Comparison of ENCODE assay signal across 1 cellular context in the genomic region with DNA sequence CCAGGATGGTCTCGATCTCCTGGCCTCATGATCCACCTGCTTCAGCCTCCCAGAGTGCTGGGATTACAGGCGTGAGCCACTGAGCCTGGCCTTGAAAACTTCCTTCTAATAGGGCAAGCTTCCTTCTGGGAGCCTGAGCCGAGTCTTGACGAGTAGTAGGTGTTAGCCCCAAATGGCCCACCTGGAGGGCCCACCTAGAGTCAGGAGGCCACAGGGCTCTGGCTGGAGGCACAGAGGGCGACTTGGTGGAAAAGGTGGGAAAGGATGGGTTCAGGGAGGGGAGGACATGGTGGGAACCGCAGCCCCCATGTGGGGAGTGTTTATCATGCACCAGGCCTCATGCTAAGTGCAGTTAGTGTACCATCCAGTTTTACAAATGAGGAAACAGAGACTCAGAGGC.
TF ChIP-seq lines count a peak whose summit lies in the region.

No MANE protein-coding gene starts in this region.

TF ChIP-seq in liver, 16 proteins besides CTCF, POLR2A, EP300 and RAD21 (continued from another document):
- TF ChIP-seq HNF4G (IDR thresholded peaks at IDR 0.05) = no peak
- no peak for TF ChIP-seq FOXA1 (IDR thresholded peaks at IDR 0.05)
- TF ChIP-seq TAF1 (conservative IDR thresholded peaks at IDR 0.05) = no peak
- TF ChIP-seq, protein P1, sequence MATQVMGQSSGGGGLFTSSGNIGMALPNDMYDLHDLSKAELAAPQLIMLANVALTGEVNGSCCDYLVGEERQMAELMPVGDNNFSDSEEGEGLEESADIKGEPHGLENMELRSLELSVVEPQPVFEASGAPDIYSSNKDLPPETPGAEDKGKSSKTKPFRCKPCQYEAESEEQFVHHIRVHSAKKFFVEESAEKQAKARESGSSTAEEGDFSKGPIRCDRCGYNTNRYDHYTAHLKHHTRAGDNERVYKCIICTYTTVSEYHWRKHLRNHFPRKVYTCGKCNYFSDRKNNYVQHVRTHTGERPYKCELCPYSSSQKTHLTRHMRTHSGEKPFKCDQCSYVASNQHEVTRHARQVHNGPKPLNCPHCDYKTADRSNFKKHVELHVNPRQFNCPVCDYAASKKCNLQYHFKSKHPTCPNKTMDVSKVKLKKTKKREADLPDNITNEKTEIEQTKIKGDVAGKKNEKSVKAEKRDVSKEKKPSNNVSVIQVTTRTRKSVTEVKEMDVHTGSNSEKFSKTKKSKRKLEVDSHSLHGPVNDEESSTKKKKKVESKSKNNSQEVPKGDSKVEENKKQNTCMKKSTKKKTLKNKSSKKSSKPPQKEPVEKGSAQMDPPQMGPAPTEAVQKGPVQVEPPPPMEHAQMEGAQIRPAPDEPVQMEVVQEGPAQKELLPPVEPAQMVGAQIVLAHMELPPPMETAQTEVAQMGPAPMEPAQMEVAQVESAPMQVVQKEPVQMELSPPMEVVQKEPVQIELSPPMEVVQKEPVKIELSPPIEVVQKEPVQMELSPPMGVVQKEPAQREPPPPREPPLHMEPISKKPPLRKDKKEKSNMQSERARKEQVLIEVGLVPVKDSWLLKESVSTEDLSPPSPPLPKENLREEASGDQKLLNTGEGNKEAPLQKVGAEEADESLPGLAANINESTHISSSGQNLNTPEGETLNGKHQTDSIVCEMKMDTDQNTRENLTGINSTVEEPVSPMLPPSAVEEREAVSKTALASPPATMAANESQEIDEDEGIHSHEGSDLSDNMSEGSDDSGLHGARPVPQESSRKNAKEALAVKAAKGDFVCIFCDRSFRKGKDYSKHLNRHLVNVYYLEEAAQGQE (IDR thresholded peaks at IDR 0.05) = no peak
